22 cellular contexts compared by ENCODE assay signal in the genomic region with DNA sequence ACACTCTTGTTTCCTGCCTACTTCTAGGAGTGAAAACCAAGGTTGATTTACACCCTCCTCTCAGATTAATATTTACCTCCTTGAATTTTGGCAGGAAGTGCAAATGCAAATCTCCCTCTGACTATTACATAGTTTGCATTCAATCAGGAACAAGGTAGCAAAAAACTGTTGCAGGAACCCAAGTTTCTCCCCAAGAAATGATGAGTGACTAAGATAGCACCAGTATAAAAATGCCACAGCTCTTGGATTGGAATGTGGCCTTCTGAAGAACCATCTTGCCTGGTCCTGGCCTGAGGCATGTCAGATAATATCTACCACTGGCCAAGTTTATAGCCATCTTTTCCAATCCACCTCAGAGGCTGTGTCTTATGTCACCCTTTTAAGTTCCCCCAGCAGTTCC.
"Had no signal": no experiment of that assay in that cellular context is flagged by ENCODE, and none has a peak within 500 bp of the region (broad histone marks: within the 10 kb centered on the region; RNA-seq: fewer than 3 reads in every experiment).

No MANE protein-coding gene starts in this region.

- H2AFZ ChIP-seq: parathyroid adenoma had no signal

- FAIRE-seq: colon, islet of Langerhans had no signal

- H3K9me3 ChIP-seq: heart left ventricle, prostate gland, right lobe of liver, suprapubic skin, thyroid gland, upper lobe of left lung, uterus had no signal

- H3K4me1 ChIP-seq: parathyroid adenoma, prostate gland, right lobe of liver, suprapubic skin, thyroid gland, upper lobe of left lung, uterus had no signal

- H3K9ac ChIP-seq: parathyroid adenoma had no signal

- H3K27ac Mint-ChIP-seq: dendritic cell treated with granulocyte-macrophage colony-stimulating factor and Interleukin-4, amounts not matched to agents 40 ng/mL and 50 ng/mL, for 4 days; naive thymus-derived CD4-positive, alpha-beta T cell; nephron progenitor cell; stimulated activated effector memory CD8-positive, alpha-beta T cell treated with anti-CD3 and anti-CD28 coated beads, Interleukin-12 subunit alpha, Interleukin-12 subunit beta, amount 100 ng/mL, for 72 hours had no signal

- H3K79me2 ChIP-seq: parathyroid adenoma had no signal

- H3K27me3 Mint-ChIP-seq: dendritic cell treated with granulocyte-macrophage colony-stimulating factor and Interleukin-4, amounts not matched to agents 40 ng/mL and 50 ng/mL, for 4 days had no signal

- H3K9me3 Mint-ChIP-seq: dendritic cell treated with granulocyte-macrophage colony-stimulating factor and Interleukin-4, amounts not matched to agents 40 ng/mL and 50 ng/mL, for 4 days; nephron progenitor cell had no signal

- H3K27me3 ChIP-seq: heart left ventricle, right lobe of liver, suprapubic skin, thyroid gland, upper lobe of left lung, uterus had no signal

- H3K4me1 Mint-ChIP-seq: naive thymus-derived CD4-positive, alpha-beta T cell; stimulated activated effector memory CD8-positive, alpha-beta T cell treated with anti-CD3 and anti-CD28 coated beads, Interleukin-12 subunit alpha, Interleukin-12 subunit beta, amount 100 ng/mL, for 72 hours had no signal

- H3K27ac ChIP-seq: heart left ventricle, parathyroid adenoma, prostate gland, right lobe of liver, suprapubic skin, thyroid gland, upper lobe of left lung, uterus had no signal

- H3K36me3 Mint-ChIP-seq: naive thymus-derived CD4-positive, alpha-beta T cell; stimulated activated effector memory CD8-positive, alpha-beta T cell treated with anti-CD3 and anti-CD28 coated beads, Interleukin-12 subunit alpha, Interleukin-12 subunit beta, amount 100 ng/mL, for 72 hours had no signal

- H3K4me3 Mint-ChIP-seq: dendritic cell treated with granulocyte-macrophage colony-stimulating factor and Interleukin-4, amounts not matched to agents 40 ng/mL and 50 ng/mL, for 4 days; naive thymus-derived CD4-positive, alpha-beta T cell; nephron progenitor cell; stimulated activated effector memory CD8-positive, alpha-beta T cell treated with anti-CD3 and anti-CD28 coated beads, Interleukin-12 subunit alpha, Interleukin-12 subunit beta, amount 100 ng/mL, for 72 hours had no signal

- DNase-seq: erythroblast; foreskin melanocyte; heart left ventricle; hypothalamus; left ventricle myocardium superior; naive thymus-derived CD4-positive, alpha-beta T cell; nephron progenitor cell; retina; right lobe of liver; stimulated activated CD4-positive, alpha-beta T cell treated with anti-CD3 and anti-CD28 coated beads, Interleukin-4, amount 100 ng/mL, for 1 hour; stimulated activated CD8-positive, alpha-beta memory T cell treated with anti-CD3 and anti-CD28 coated beads, Interleukin-4, amount 100 ng/mL, for 48 hours; stimulated activated naive CD8-positive, alpha-beta T cell treated with anti-CD3 and anti-CD28 coated beads, Interleukin-15, Interleukin-2, amounts not matched to agents 100 U/mL and 50 U/mL, for 24 hours; thyroid gland; upper lobe of left lung; uterus had no signal

- ATAC-seq: heart left ventricle; left ventricle myocardium superior; naive thymus-derived CD4-positive, alpha-beta T cell; right lobe of liver; stimulated activated effector memory CD8-positive, alpha-beta T cell treated with anti-CD3 and anti-CD28 coated beads, Interleukin-12 subunit alpha, Interleukin-12 subunit beta, amount 100 ng/mL, for 72 hours; stimulated activated naive CD8-positive, alpha-beta T cell treated with anti-CD3 and anti-CD28 coated beads, Interleukin-15, Interleukin-2, amounts not matched to agents 100 U/mL and 50 U/mL, for 24 hours had no signal
